Comparison of ENCODE assay signal across 18 cellular contexts in the genomic region with DNA sequence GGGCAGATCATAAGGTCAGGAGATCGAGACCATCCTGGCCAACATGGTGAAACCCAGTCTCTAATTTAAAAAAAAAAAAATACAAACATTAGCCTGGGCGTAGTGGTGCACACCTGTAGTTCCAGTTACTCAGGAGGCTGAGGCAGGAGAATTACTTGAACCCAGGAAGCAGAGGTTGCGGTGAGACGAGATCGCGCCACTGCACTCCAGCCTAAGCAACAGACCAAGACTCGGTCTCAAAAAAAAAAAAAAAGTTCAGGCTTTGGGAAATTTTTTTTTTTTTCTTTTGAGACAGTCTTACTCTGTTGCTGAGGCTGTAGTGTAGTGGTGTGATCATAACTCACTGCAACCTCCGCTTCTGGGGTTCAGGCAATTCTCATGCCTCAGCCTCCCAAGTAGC. TPM values are rescaled to one million over a fixed set of nuclear protein-coding genes. Genes with fewer than 3 reads are reported as not detected.
DNase-seq lines count a peak whose midpoint lies in the region; ATAC-seq and TF ChIP-seq lines count a peak whose summit lies in the region.
"Had no signal": no experiment of that assay in that cellular context is flagged by ENCODE, and none has a peak within 500 bp of the region (broad histone marks: within the 10 kb centered on the region; RNA-seq: fewer than 3 reads in every experiment).

No MANE protein-coding gene starts in this region.

- peak overlapping the region; percentile 35 for H3K4me2 ChIP-seq in Loucy (ENCODE audit: low read depth, low read length, poor library complexity, severe bottlenecking)

- TF ChIP-seq CTCF in natural killer cell (IDR thresholded peaks at IDR 0.05) = no peak
- TF ChIP-seq CTCF in Loucy (conservative IDR thresholded peaks at IDR 0.05; ENCODE audit: low read length) = no peak
- TF ChIP-seq CTCF in upper lobe of left lung (IDR thresholded peaks at IDR 0.05) = no peak

- peaks cover 99% of the 10 kb centered on the region for H3K79me2 ChIP-seq in Loucy (ENCODE audit: insufficient read depth, low read length)

- H3K27me3 ChIP-seq in Loucy (ENCODE audit: insufficient read depth, low read length, poor library complexity, severe bottlenecking) = no peaks in the 10 kb centered on the region
- H3K27me3 ChIP-seq in upper lobe of left lung = no peaks in the 10 kb centered on the region
- H3K27me3 ChIP-seq: BLaER1 treated with 17β-estradiol and CSF1 and Interleukin-3, amounts not matched to agents 10 nM and 100 nM had no signal

- intact Hi-C loops in natural killer cell (cut with micrococcal nuclease) = no loop called here

- WGBS in upper lobe of left lung, 2 donors = 90 to 99% methylated on average over 8 of the region's 8 CpGs

- no peak for TF ChIP-seq EP300 in upper lobe of left lung (IDR thresholded peaks at IDR 0.05)

- H4K20me1 ChIP-seq in Loucy (ENCODE audit: insufficient read depth, low read length, poor library complexity, severe bottlenecking) = peaks cover 98% of the 10 kb centered on the region

- H3K36me3 ChIP-seq in Loucy (ENCODE audit: insufficient read depth, low read length) (no peaks in the 10 kb centered on the region; the same call in 1 of the 2 replicates), upper lobe of left lung (no peaks in the 10 kb centered on the region)

- peak overlapping the region; percentile 89 to 98 for H3K27ac Mint-ChIP-seq in natural killer cell
- H3K27ac Mint-ChIP-seq in natural killer cell treated with Interleukin-12 subunit alpha and Interleukin-12 subunit beta and Interleukin-15 and Interleukin-18, amount 100 ng/mL, for 72 hours = peak overlapping the region in 1 of 2 donors; percentile 88
- peak overlapping the region in 4 of 6 donors; percentile 42 to 93 (median 90) for H3K27ac Mint-ChIP-seq in immature natural killer cell
- H3K27ac Mint-ChIP-seq: B cell, HFFc6 had no signal

- ATAC-seq in natural killer cell = no peak
- ATAC-seq in natural killer cell treated with Interleukin-12 subunit alpha and Interleukin-12 subunit beta and Interleukin-15 and Interleukin-18, amount 100 ng/mL, for 72 hours = no peak
- no peak for ATAC-seq in upper lobe of left lung (ENCODE audit: low FRiP score in 2 of 2)
- ATAC-seq in HG02852 (IDR thresholded peaks at IDR 0.05; ENCODE audit: unreplicated experiment) = no peak

- H3K4me1 ChIP-seq in Loucy (ENCODE audit: insufficient read depth, low read length, poor library complexity, severe bottlenecking) (peaks cover 30% of the 10 kb centered on the region), upper lobe of left lung (peaks cover 49 to 74% (median 66%) of the 10 kb centered on the region in 4 donors)

- TF ChIP-seq POLR2A in upper lobe of left lung (IDR thresholded peaks at IDR 0.05) = no peak

- H3K27me3 Mint-ChIP-seq in natural killer cell (ENCODE audit: low read depth in 2 of 2) = no peaks in the 10 kb centered on the region
- no peaks in the 10 kb centered on the region for H3K27me3 Mint-ChIP-seq in natural killer cell treated with Interleukin-12 subunit alpha and Interleukin-12 subunit beta and Interleukin-15 and Interleukin-18, amount 100 ng/mL, for 72 hours
- peaks cover 0 to 9% (median 0%) of the 10 kb centered on the region in 3 donors for H3K27me3 Mint-ChIP-seq in immature natural killer cell (ENCODE audit: low read depth in 3 of 3)
- H3K27me3 Mint-ChIP-seq: B cell; CD4-positive, CD25-positive, alpha-beta regulatory T cell had no signal

- H3K4me1 Mint-ChIP-seq in natural killer cell (peaks cover 75% of the 10 kb centered on the region in 2 donors), immature natural killer cell (peaks cover 83 to 94% of the 10 kb centered on the region in 2 donors)
- H3K4me1 Mint-ChIP-seq in natural killer cell treated with Interleukin-12 subunit alpha and Interleukin-12 subunit beta and Interleukin-15 and Interleukin-18, amount 100 ng/mL, for 72 hours (ENCODE audit: low read depth in 2 of 2) = peaks cover 53 to 64% of the 10 kb centered on the region in 2 donors

- no peaks in the 10 kb centered on the region for H3K9me3 Mint-ChIP-seq in natural killer cell
- H3K9me3 Mint-ChIP-seq in natural killer cell treated with Interleukin-12 subunit alpha and Interleukin-12 subunit beta and Interleukin-15 and Interleukin-18, amount 100 ng/mL, for 72 hours = no peaks in the 10 kb centered on the region
- no peaks in the 10 kb centered on the region for H3K9me3 Mint-ChIP-seq in immature natural killer cell
- H3K9me3 Mint-ChIP-seq: HFFc6 had no signal

- no peaks in the 10 kb centered on the region for H3K9me2 ChIP-seq in Loucy (replicated peaks; ENCODE audit: low read depth, low read length)

- H3K4me3 Mint-ChIP-seq in natural killer cell = no peak overlapping the region
- H3K4me3 Mint-ChIP-seq in natural killer cell treated with Interleukin-12 subunit alpha and Interleukin-12 subunit beta and Interleukin-15 and Interleukin-18, amount 100 ng/mL, for 72 hours = no peak overlapping the region
- H3K4me3 Mint-ChIP-seq in immature natural killer cell = peak overlapping the region in 3 of 5 donors; percentile 28 to 76 (median 44)
- H3K4me3 Mint-ChIP-seq: HFFc6 had no signal

- H2AFZ ChIP-seq in Loucy (ENCODE audit: low read length) = no peak overlapping the region
- H2AFZ ChIP-seq: GM23248 had no signal

- H3K4me3 ChIP-seq in Loucy (ENCODE audit: low read length, poor library complexity, severe bottlenecking) (no peak overlapping the region), upper lobe of left lung (no peak overlapping the region)
- H3K4me3 ChIP-seq: BLaER1 treated with 17β-estradiol and CSF1 and Interleukin-3, amounts not matched to agents 10 nM and 100 nM; GM23248 had no signal

- H3K27ac ChIP-seq in upper lobe of left lung = no peak overlapping the region
- H3K27ac ChIP-seq: BLaER1 treated with 17β-estradiol and CSF1 and Interleukin-3, amounts not matched to agents 10 nM and 100 nM had no signal

- H3K9ac ChIP-seq in Loucy (ENCODE audit: low read depth, low read length, poor library complexity, severe bottlenecking) = no peak overlapping the region
- H3K9ac ChIP-seq: BLaER1 treated with 17β-estradiol and CSF1 and Interleukin-3, amounts not matched to agents 10 nM and 100 nM; GM23248 had no signal

- H3K36me3 Mint-ChIP-seq in natural killer cell = no peaks in the 10 kb centered on the region
- H3K36me3 Mint-ChIP-seq in natural killer cell treated with Interleukin-12 subunit alpha and Interleukin-12 subunit beta and Interleukin-15 and Interleukin-18, amount 100 ng/mL, for 72 hours = no peaks in the 10 kb centered on the region
- no peaks in the 10 kb centered on the region for H3K36me3 Mint-ChIP-seq in immature natural killer cell

- DNase-seq in natural killer cell (no peak), immature natural killer cell (no peak), upper lobe of left lung (no peak), NCI-H446 (lab: John Stamatoyannopoulos, UW) (no peak), activated gamma-delta T cell treated with Interleukin-2 at 50 U/mL for 16 hours (no peak)
- no peak for DNase-seq in natural killer cell treated with Interleukin-12 subunit alpha and Interleukin-12 subunit beta and Interleukin-15 and Interleukin-18, amount 100 ng/mL, for 72 hours (ENCODE audit: low spot score)
- DNase-seq: 8988T, DMS153, DMS79, GDM1, GM23248, HCEC 1CT, HFFc6 had no signal

- H3F3A ChIP-seq in Loucy (ENCODE audit: low read depth) = no peaks in the 10 kb centered on the region

- H3K9me3 ChIP-seq in Loucy (ENCODE audit: insufficient read depth, low read depth, low read length) = no peaks in the 10 kb centered on the region
- H3K9me3 ChIP-seq in upper lobe of left lung = no peaks in the 10 kb centered on the region
- H3K9me3 ChIP-seq: BLaER1 treated with 17β-estradiol and CSF1 and Interleukin-3, amounts not matched to agents 10 nM and 100 nM had no signal

RNA-seq across cellular contexts. Expression of a gene that starts 14.7 kb away (rescaled TPM):
- total RNA-seq in natural killer cell (100 to 1,000 TPM; 201 to 246 (median 202) TPM), upper lobe of left lung (100 to 1,000 TPM in 2 of 6 donors, 10 to 100 TPM in 4; 85.2 to 212 (median 96.3) TPM)
- 100 to 1,000 TPM; 119 to 135 TPM for total RNA-seq in natural killer cell treated with Interleukin-12 subunit alpha and Interleukin-12 subunit beta and Interleukin-15 and Interleukin-18, amount 100 ng/mL, for 72 hours
- polyA plus RNA-seq in immature natural killer cell = 100 to 1,000 TPM; 120 to 175 (median 157) TPM

Comparison
In these comparisons a context has a peak if more than half of its experiments do, and no peak if none do; other contexts are left out.
1. H3K4me3 Mint-ChIP-seq: peak in immature natural killer cell (3 of 5); none in natural killer cell (single experiment) and natural killer cell treated with Interleukin-12 subunit alpha and Interleukin-12 subunit beta and Interleukin-15 and Interleukin-18, amount 100 ng/mL, for 72 hours (single experiment).